In the genomic region with DNA sequence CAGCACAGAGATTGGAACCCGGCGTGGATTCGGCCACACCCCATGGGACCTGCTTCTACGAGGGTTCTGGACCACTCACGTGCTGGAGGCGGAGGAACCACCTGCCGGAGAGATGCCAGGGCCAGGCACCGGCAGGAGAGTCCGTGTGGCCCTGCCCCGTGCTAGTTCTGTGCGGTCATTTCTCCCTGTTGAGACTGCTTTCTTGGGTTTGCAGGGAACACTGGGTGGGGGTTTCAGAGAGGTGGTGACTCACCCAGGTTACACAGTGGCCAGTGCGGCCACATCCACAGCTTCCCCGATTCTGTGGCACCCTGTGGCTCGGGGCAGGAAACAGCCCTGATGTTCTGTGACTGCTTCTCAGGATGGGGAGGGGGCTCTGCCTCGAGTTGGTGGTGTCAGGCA, we compare ENCODE assay signal across 10 cellular contexts. TPM values are rescaled to one million over a fixed set of nuclear protein-coding genes. Genes with fewer than 3 reads are reported as not detected.
A peak's percentile ranks its signal among the peaks of the same experiment; 100 is the strongest.
DNase-seq lines count a peak whose midpoint lies in the region; ATAC-seq and TF ChIP-seq lines count a peak whose summit lies in the region.
"Had no signal": no experiment of that assay in that cellular context is flagged by ENCODE, and none has a peak within 500 bp of the region (broad histone marks: within the 10 kb centered on the region; RNA-seq: fewer than 3 reads in every experiment).

No MANE protein-coding gene starts in this region.

- POLR2A ChIA-PET in activated naive CD8-positive, alpha-beta T cell treated with anti-CD3 and anti-CD28 coated beads, Interleukin-2, amount 10 ng/mL, durations not matched to agents 7 days and 5 days (lab: Charles Lee): interaction anchor here (0.5 to 1.5 kb wide), 5 partner anchors 9 to 167 kb away, joined by 3 to 8 read pairs (median 4); a partner anchor contains a TSS

- H3K27ac Mint-ChIP-seq in activated naive CD8-positive, alpha-beta T cell treated with anti-CD3 and anti-CD28 coated beads, Interleukin-2, amount 10 ng/mL, durations not matched to agents 7 days and 5 days: peak overlapping the region; percentile 56
- no peak overlapping the region for H3K27ac Mint-ChIP-seq in activated naive CD8-positive, alpha-beta T cell treated with anti-CD3 and anti-CD28 coated beads, Interleukin-2, amount 50 U/mL, for 24 hours
- H3K27ac Mint-ChIP-seq in T-helper 2 cell treated with Interferon-gamma antibody and Interleukin-4, amounts not matched to agents 5 μg/mL and 100 μg/mL, for 36 hours: peak overlapping the region; percentile 62

- H3K27me3 ChIP-seq in thoracic aorta (replicated peaks; ENCODE audit: insufficient read depth): no peaks in the 10 kb centered on the region

- H3K9me3 ChIP-seq in thoracic aorta: peaks cover 5% of the 10 kb centered on the region

- H3K27ac ChIP-seq in thoracic aorta: peak overlapping the region; percentile 66 to 79

- peaks cover 3 to 35% of the 10 kb centered on the region in 2 donors for H3K4me1 ChIP-seq in thoracic aorta (ENCODE audit: control insufficient read depth in 1 of 2, low read depth in 2 of 2)

- H3K4me1 Mint-ChIP-seq in activated naive CD8-positive, alpha-beta T cell treated with anti-CD3 and anti-CD28 coated beads, Interleukin-2, amount 10 ng/mL, durations not matched to agents 7 days and 5 days: peaks cover 28% of the 10 kb centered on the region
- peaks cover 32% of the 10 kb centered on the region for H3K4me1 Mint-ChIP-seq in activated naive CD8-positive, alpha-beta T cell treated with anti-CD3 and anti-CD28 coated beads, Interleukin-2, amount 50 U/mL, for 24 hours
- H3K4me1 Mint-ChIP-seq in T-helper 2 cell treated with Interferon-gamma antibody and Interleukin-4, amounts not matched to agents 5 μg/mL and 100 μg/mL, for 36 hours (ENCODE audit: low read depth): peaks cover 21% of the 10 kb centered on the region

- peak overlapping the region; percentile 31 for H3K4me3 ChIP-seq in thoracic aorta

- H3K27me3 Mint-ChIP-seq in activated naive CD8-positive, alpha-beta T cell treated with anti-CD3 and anti-CD28 coated beads, Interleukin-2, amount 10 ng/mL, durations not matched to agents 7 days and 5 days: peaks cover 17% of the 10 kb centered on the region
- H3K27me3 Mint-ChIP-seq in activated naive CD8-positive, alpha-beta T cell treated with anti-CD3 and anti-CD28 coated beads, Interleukin-2, amount 50 U/mL, for 24 hours: peaks cover 10% of the 10 kb centered on the region
- H3K27me3 Mint-ChIP-seq in T-helper 2 cell treated with Interferon-gamma antibody and Interleukin-4, amounts not matched to agents 5 μg/mL and 100 μg/mL, for 36 hours (ENCODE audit: low read depth): peaks cover 13% of the 10 kb centered on the region

- no peak for TF ChIP-seq CTCF in thoracic aorta (IDR thresholded peaks at IDR 0.05)

- peak; percentile 7 for ATAC-seq in activated naive CD8-positive, alpha-beta T cell treated with anti-CD3 and anti-CD28 coated beads, Interleukin-2, amount 10 ng/mL, durations not matched to agents 7 days and 5 days (ENCODE audit: low read depth)
- no peak for ATAC-seq in activated naive CD8-positive, alpha-beta T cell treated with anti-CD3 and anti-CD28 coated beads, Interleukin-2, amount 50 U/mL, for 24 hours
- peak; percentile 64 for ATAC-seq in thoracic aorta (ENCODE audit: insufficient number of reproducible peaks, low FRiP score, low read depth)
- ATAC-seq: left lobe of liver had no signal

- peaks cover 6% of the 10 kb centered on the region for H3K36me3 Mint-ChIP-seq in activated naive CD8-positive, alpha-beta T cell treated with anti-CD3 and anti-CD28 coated beads, Interleukin-2, amount 10 ng/mL, durations not matched to agents 7 days and 5 days
- peaks cover 8% of the 10 kb centered on the region for H3K36me3 Mint-ChIP-seq in activated naive CD8-positive, alpha-beta T cell treated with anti-CD3 and anti-CD28 coated beads, Interleukin-2, amount 50 U/mL, for 24 hours (ENCODE audit: low read depth)
- H3K36me3 Mint-ChIP-seq in T-helper 2 cell treated with Interferon-gamma antibody and Interleukin-4, amounts not matched to agents 5 μg/mL and 100 μg/mL, for 36 hours (ENCODE audit: low read depth): peaks cover 6% of the 10 kb centered on the region

- H3K9me3 Mint-ChIP-seq in activated naive CD8-positive, alpha-beta T cell treated with anti-CD3 and anti-CD28 coated beads, Interleukin-2, amount 10 ng/mL, durations not matched to agents 7 days and 5 days: peaks cover 6% of the 10 kb centered on the region
- H3K9me3 Mint-ChIP-seq in activated naive CD8-positive, alpha-beta T cell treated with anti-CD3 and anti-CD28 coated beads, Interleukin-2, amount 50 U/mL, for 24 hours: peaks cover 7% of the 10 kb centered on the region
- H3K9me3 Mint-ChIP-seq in T-helper 2 cell treated with Interferon-gamma antibody and Interleukin-4, amounts not matched to agents 5 μg/mL and 100 μg/mL, for 36 hours: peaks cover 10% of the 10 kb centered on the region

- no peak overlapping the region for H3K4me3 Mint-ChIP-seq in activated naive CD8-positive, alpha-beta T cell treated with anti-CD3 and anti-CD28 coated beads, Interleukin-2, amount 10 ng/mL, durations not matched to agents 7 days and 5 days
- H3K4me3 Mint-ChIP-seq in activated naive CD8-positive, alpha-beta T cell treated with anti-CD3 and anti-CD28 coated beads, Interleukin-2, amount 50 U/mL, for 24 hours: no peak overlapping the region
- H3K4me3 Mint-ChIP-seq in T-helper 2 cell treated with Interferon-gamma antibody and Interleukin-4, amounts not matched to agents 5 μg/mL and 100 μg/mL, for 36 hours: no peak overlapping the region

- no peaks in the 10 kb centered on the region for H3K36me3 ChIP-seq in thoracic aorta

- DNase-seq in activated naive CD8-positive, alpha-beta T cell treated with anti-CD3 and anti-CD28 coated beads, Interleukin-2, amount 10 ng/mL, durations not matched to agents 7 days and 5 days: no peak
- DNase-seq in activated naive CD8-positive, alpha-beta T cell treated with anti-CD3 and anti-CD28 coated beads, Interleukin-2, amount 50 U/mL, for 24 hours: no peak
- DNase-seq in T-helper 2 cell treated with Interferon-gamma antibody and Interleukin-4, amounts not matched to agents 5 μg/mL and 100 μg/mL, for 36 hours (ENCODE audit: low spot score): no peak
- DNase-seq in fibroblast of peridontal ligament (ENCODE audit: extremely low read depth): peak; percentile 24
- no peak for DNase-seq in thoracic aorta (ENCODE audit: low spot score)
- DNase-seq in stimulated activated CD4-positive, alpha-beta T cell treated with anti-CD3 and anti-CD28 coated beads, Interleukin-2, amount 100 ng/mL, for 24 hours: no peak
- no peak for DNase-seq in activated CD4-positive, CD25-positive, alpha-beta regulatory T cell (lab: John Stamatoyannopoulos, UW)
- DNase-seq in NCI-H1694 (lab: John Stamatoyannopoulos, UW): no peak
- DNase-seq: cortex of kidney had no signal

RNA-seq across cellular contexts. Expression of a gene that starts 3.6 kb away (rescaled TPM):
- under 1 TPM; 0.55 to 0.65 TPM for total RNA-seq in activated naive CD8-positive, alpha-beta T cell treated with anti-CD3 and anti-CD28 coated beads, Interleukin-2, amount 10 ng/mL, durations not matched to agents 7 days and 5 days
- 10 to 100 TPM; 14.4 to 21.3 TPM for total RNA-seq in thoracic aorta

RNA-seq across cellular contexts. Expression of a gene that starts 47.3 kb away (rescaled TPM):
- total RNA-seq in activated naive CD8-positive, alpha-beta T cell treated with anti-CD3 and anti-CD28 coated beads, Interleukin-2, amount 10 ng/mL, durations not matched to agents 7 days and 5 days: 1 to 10 TPM; 2.9 to 3.1 TPM
- 10 to 100 TPM; 17.1 to 25.0 TPM for total RNA-seq in thoracic aorta

RNA-seq across cellular contexts. Expression of a gene that starts 59.3 kb away (rescaled TPM):
- total RNA-seq in activated naive CD8-positive, alpha-beta T cell treated with anti-CD3 and anti-CD28 coated beads, Interleukin-2, amount 10 ng/mL, durations not matched to agents 7 days and 5 days: 100 to 1,000 TPM; 346 to 363 TPM
- total RNA-seq in thoracic aorta: 10 to 100 TPM; 62.8 to 83.7 TPM

Comparison
In these comparisons a context has a peak if more than half of its experiments do, and no peak if none do; other contexts are left out.
1. RNA of a gene that starts 3.6 kb away (total RNA-seq): 14.4 to 21.3 TPM in thoracic aorta; 0.55 to 0.65 TPM in activated naive CD8-positive, alpha-beta T cell treated with anti-CD3 and anti-CD28 coated beads, Interleukin-2, amount 10 ng/mL, durations not matched to agents 7 days and 5 days; every median in the first group is over 4 times any median in the second.
2. RNA of a gene that starts 47.3 kb away (total RNA-seq): 17.1 to 25.0 TPM in thoracic aorta; 2.9 to 3.1 TPM in activated naive CD8-positive, alpha-beta T cell treated with anti-CD3 and anti-CD28 coated beads, Interleukin-2, amount 10 ng/mL, durations not matched to agents 7 days and 5 days; every median in the first group is over 4 times any median in the second.
3. RNA of a gene that starts 59.3 kb away (total RNA-seq): 346 to 363 TPM in activated naive CD8-positive, alpha-beta T cell treated with anti-CD3 and anti-CD28 coated beads, Interleukin-2, amount 10 ng/mL, durations not matched to agents 7 days and 5 days; 62.8 to 83.7 TPM in thoracic aorta; every median in the first group is over 4 times any median in the second.